In the genomic region with DNA sequence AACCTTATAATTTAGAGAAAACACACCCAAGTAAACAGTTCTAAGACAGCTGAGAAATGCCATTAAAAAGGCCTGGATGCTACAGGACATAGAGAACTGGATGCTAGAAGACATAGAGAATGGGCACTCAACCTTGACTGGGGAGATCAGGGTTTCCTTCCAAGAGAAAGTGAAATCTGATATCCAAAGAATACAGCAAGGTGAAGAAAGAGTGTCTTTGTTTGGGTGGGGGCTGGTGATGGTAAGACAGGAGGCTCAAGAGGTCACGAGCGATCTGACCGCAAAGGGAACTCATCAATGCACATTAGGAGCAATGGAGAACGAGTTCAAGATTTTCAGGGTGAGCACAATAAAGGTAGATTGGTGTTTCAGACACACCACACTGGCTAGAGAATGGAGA, we compare ENCODE assay signal across 19 cellular contexts. TPM values are rescaled to one million over a fixed set of nuclear protein-coding genes. Genes with fewer than 3 reads are reported as not detected.
"Had no signal": no experiment of that assay in that cellular context is flagged by ENCODE, and none has a peak within 500 bp of the region (broad histone marks: within the 10 kb centered on the region; RNA-seq: fewer than 3 reads in every experiment).

No MANE protein-coding gene starts in this region.

- H3K36me3 Mint-ChIP-seq: naive thymus-derived CD8-positive, alpha-beta T cell; type B pancreatic cell had no signal

- FAIRE-seq: small intestine had no signal

- H3K27me3 ChIP-seq: colonic mucosa, esophagus squamous epithelium, gastroesophageal sphincter, hepatocyte, uterus had no signal

- H3K9me3 Mint-ChIP-seq: naive thymus-derived CD8-positive, alpha-beta T cell; neural crest cell; type B pancreatic cell had no signal

- ATAC-seq: gastroesophageal sphincter; left lobe of liver; mucosa of descending colon; naive thymus-derived CD8-positive, alpha-beta T cell; right cardiac atrium had no signal

- H3K27ac Mint-ChIP-seq: naive thymus-derived CD8-positive, alpha-beta T cell; type B pancreatic cell had no signal

- H3K4me3 Mint-ChIP-seq: naive thymus-derived CD8-positive, alpha-beta T cell; neural crest cell; type B pancreatic cell had no signal

- H3K36me3 ChIP-seq: colonic mucosa, esophagus squamous epithelium, gastroesophageal sphincter, uterus had no signal

- H3K27me3 Mint-ChIP-seq: type B pancreatic cell had no signal

- DNase-seq: colonic mucosa; dermis blood vessel endothelial cell; esophagus squamous epithelium; foreskin fibroblast; head of caudate nucleus; mammary epithelial cell; mucosa of descending colon; naive thymus-derived CD8-positive, alpha-beta T cell; posterior cingulate gyrus; right cardiac atrium; small intestine; stimulated activated CD4-positive, alpha-beta T cell treated with anti-CD3 and anti-CD28 coated beads, Interleukin-12 subunit alpha, Interleukin-12 subunit beta, amount 100 ng/mL, for 4 hours; stimulated activated naive CD4-positive, alpha-beta T cell treated with Interleukin-2 at 50 U/mL for 16 hours; uterus had no signal

- H3K27ac ChIP-seq: colonic mucosa, esophagus squamous epithelium, gastroesophageal sphincter, hepatocyte, uterus had no signal

- H3K4me3 ChIP-seq: colonic mucosa, esophagus squamous epithelium, gastroesophageal sphincter, hepatocyte, mucosa of descending colon, uterus had no signal

RNA-seq across cellular contexts. Expression of gene EPB41L3, which starts 31.6 kb away (rescaled TPM):
- polyA plus RNA-seq: mammary epithelial cell had no signal
